In genomic region chr17:8488491-8488890, GRCh38 we compare ENCODE assay signal across 2 cellular contexts.
TF ChIP-seq lines count a peak whose summit lies in the region.

No MANE protein-coding gene starts in this region.

TF ChIP-seq in A549, 52 proteins besides CTCF, POLR2A, EP300 and RAD21:
- TF ChIP-seq FOSL2 (IDR thresholded peaks at IDR 0.05) = no peak
- TF ChIP-seq FOSL2 (CRISPR knock-in tag; IDR thresholded peaks at IDR 0.05) = no peak
- no peak for TF ChIP-seq JUN (IDR thresholded peaks at IDR 0.05)
- TF ChIP-seq RNF2 (IDR thresholded peaks at IDR 0.05; ENCODE audit: borderline replicate concordance, low read depth) = no peak
- no peak for TF ChIP-seq TFCP2L1 (CRISPR knock-in tag; IDR thresholded peaks at IDR 0.05)
- no peak for TF ChIP-seq GATA3 (IDR thresholded peaks at IDR 0.05; ENCODE audit: borderline replicate concordance)
- TF ChIP-seq BCL3 (IDR thresholded peaks at IDR 0.05) = no peak
- TF ChIP-seq ESRRA (IDR thresholded peaks at IDR 0.05; ENCODE audit: borderline replicate concordance, low read length) = no peak
- TF ChIP-seq CBX8 (IDR thresholded peaks at IDR 0.05) = no peak
- TF ChIP-seq RCOR1 (IDR thresholded peaks at IDR 0.05; ENCODE audit: low read depth, low read length) = no peak
- TF ChIP-seq PBX3 (IDR thresholded peaks at IDR 0.05) = no peak
- TF ChIP-seq CHD4 (IDR thresholded peaks at IDR 0.05; ENCODE audit: borderline replicate concordance) = no peak
- no peak for TF ChIP-seq E2F6 (IDR thresholded peaks at IDR 0.05; ENCODE audit: borderline replicate concordance, low read depth)
- TF ChIP-seq CBX2 (IDR thresholded peaks at IDR 0.05; ENCODE audit: borderline replicate concordance, low read depth) = no peak
- no peak for TF ChIP-seq KDM1A (IDR thresholded peaks at IDR 0.05; ENCODE audit: low read depth)
- TF ChIP-seq CEBPB (IDR thresholded peaks at IDR 0.05) = no peak
- TF ChIP-seq MYC (IDR thresholded peaks at IDR 0.05; ENCODE audit: borderline replicate concordance, low read length) = no peak

TF ChIP-seq in IMR-90, 13 proteins besides CTCF, POLR2A, EP300 and RAD21:
- no peak for TF ChIP-seq FOS (IDR thresholded peaks at IDR 0.05; ENCODE audit: low read depth, low read length)
- TF ChIP-seq RFX5 (IDR thresholded peaks at IDR 0.05; ENCODE audit: low read depth, low read length) = no peak
- no peak for TF ChIP-seq ELK1 (IDR thresholded peaks at IDR 0.05; ENCODE audit: borderline replicate concordance, low read depth, low read length)
- no peak for TF ChIP-seq NFE2L2 (IDR thresholded peaks at IDR 0.05; ENCODE audit: low read depth, low read length)
- no peak for TF ChIP-seq MAZ (IDR thresholded peaks at IDR 0.05; ENCODE audit: borderline replicate concordance, low read depth, low read length)
- TF ChIP-seq SMC3 (IDR thresholded peaks at IDR 0.05; ENCODE audit: low read depth, low read length) = no peak
- no peak for TF ChIP-seq MXI1 (IDR thresholded peaks at IDR 0.05; ENCODE audit: borderline replicate concordance, low read depth, low read length)
- no peak for TF ChIP-seq CEBPB (IDR thresholded peaks at IDR 0.05; ENCODE audit: low read depth, low read length)
- no peak for TF ChIP-seq USF2 (IDR thresholded peaks at IDR 0.05; ENCODE audit: low read depth, low read length)
- no peak for TF ChIP-seq CHD1 (IDR thresholded peaks at IDR 0.05; ENCODE audit: low read depth, low read length)
- no peak for TF ChIP-seq BHLHE40 (IDR thresholded peaks at IDR 0.05; ENCODE audit: low read depth, low read length)
- TF ChIP-seq RCOR1 (IDR thresholded peaks at IDR 0.05; ENCODE audit: insufficient replicate concordance, low read length) = no peak
- TF ChIP-seq MAFK (IDR thresholded peaks at IDR 0.05; ENCODE audit: low read depth, low read length) = no peak
